ENCODE assay signal across 20 cellular contexts in the genomic region with DNA sequence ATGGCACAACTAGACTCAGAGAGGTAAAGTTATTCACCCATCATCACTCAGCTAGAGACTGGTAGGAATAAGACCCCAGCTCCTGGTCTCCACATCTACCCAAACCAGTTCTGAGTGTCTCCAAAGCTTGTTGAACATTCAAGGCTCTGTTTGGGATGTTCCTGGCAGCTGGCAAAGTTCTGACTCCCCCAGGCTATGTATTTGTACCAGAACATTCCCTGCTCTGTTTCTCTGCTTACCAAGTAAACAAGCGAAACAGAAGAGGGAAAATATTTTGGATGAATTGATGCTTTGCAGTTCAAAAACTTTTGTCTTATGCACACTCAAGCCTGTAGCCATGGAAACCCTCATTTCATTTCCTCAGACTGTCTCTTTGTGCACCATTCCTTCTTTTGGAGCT.
"Had no signal": no experiment of that assay in that cellular context is flagged by ENCODE, and none has a peak within 500 bp of the region (broad histone marks: within the 10 kb centered on the region; RNA-seq: fewer than 3 reads in every experiment).

No MANE protein-coding gene starts in this region.

- H3K36me3 Mint-ChIP-seq: brain, type B pancreatic cell had no signal

- H3K27me3 Mint-ChIP-seq: activated CD4-positive, alpha-beta memory T cell treated with anti-CD3 and anti-CD28 coated beads, Interleukin-2, amount 10 ng/mL, durations not matched to agents 7 days and 5 days; activated CD4-positive, alpha-beta T cell treated with anti-CD3 and anti-CD28 coated beads, Interleukin-2, amount 10 ng/mL, durations not matched to agents 24 days and 14 days; activated naive CD8-positive, alpha-beta T cell treated with anti-CD3 and anti-CD28 coated beads, Interleukin-2, amount 50 U/mL, for 24 hours; brain had no signal

- H3K9me3 ChIP-seq: gastrocnemius medialis, vagina had no signal

- H3K4me1 Mint-ChIP-seq: activated CD4-positive, alpha-beta memory T cell treated with anti-CD3 and anti-CD28 coated beads, Interleukin-2, amount 10 ng/mL, durations not matched to agents 7 days and 5 days; activated CD4-positive, alpha-beta T cell treated with anti-CD3 and anti-CD28 coated beads, Interleukin-2, amount 10 ng/mL, durations not matched to agents 24 days and 14 days; activated naive CD8-positive, alpha-beta T cell treated with anti-CD3 and anti-CD28 coated beads, Interleukin-2, amount 50 U/mL, for 24 hours; brain had no signal

- H3K9me3 Mint-ChIP-seq: activated CD4-positive, alpha-beta memory T cell treated with anti-CD3 and anti-CD28 coated beads, Interleukin-2, amount 10 ng/mL, durations not matched to agents 7 days and 5 days; type B pancreatic cell had no signal

- H3K27me3 ChIP-seq: gastrocnemius medialis, vagina had no signal

- H3K36me3 ChIP-seq: gastrocnemius medialis, spleen, vagina had no signal

- H3K4me3 Mint-ChIP-seq: activated CD4-positive, alpha-beta memory T cell treated with anti-CD3 and anti-CD28 coated beads, Interleukin-2, amount 10 ng/mL, durations not matched to agents 7 days and 5 days; activated CD4-positive, alpha-beta T cell treated with anti-CD3 and anti-CD28 coated beads, Interleukin-2, amount 10 ng/mL, durations not matched to agents 24 days and 14 days; activated naive CD8-positive, alpha-beta T cell treated with anti-CD3 and anti-CD28 coated beads, Interleukin-2, amount 50 U/mL, for 24 hours; brain; effector memory CD8-positive, alpha-beta T cell; naive B cell; type B pancreatic cell had no signal

- H3K27ac ChIP-seq: gastrocnemius medialis, spleen, vagina had no signal

- DNase-seq: activated CD4-positive, alpha-beta memory T cell treated with anti-CD3 and anti-CD28 coated beads, Interleukin-2, amount 10 ng/mL, durations not matched to agents 7 days and 5 days; activated effector memory CD4-positive, alpha-beta T cell treated with anti-CD3 and anti-CD28 coated beads, Interleukin-2, amount 50 U/mL, for 16 hours; activated naive CD4-positive, alpha-beta T cell treated with anti-CD3 and anti-CD28 coated beads, Interleukin-2, amount 50 U/mL, for 16 hours; activated naive CD8-positive, alpha-beta T cell treated with anti-CD3 and anti-CD28 coated beads, Interleukin-2, amount 50 U/mL, for 24 hours; aorta; central memory CD4-positive, alpha-beta T cell; effector memory CD8-positive, alpha-beta T cell; gastrocnemius medialis; left cardiac atrium; mesenchymal stem cell; naive B cell; retina; spleen; stimulated activated CD4-positive, alpha-beta T cell treated with anti-CD3 and anti-CD28 coated beads, Interleukin-4, amount 100 ng/mL, for 1 hour; stimulated activated naive CD4-positive, alpha-beta T cell; T-helper 2 cell had no signal

- H3K4me1 ChIP-seq: gastrocnemius medialis, spleen had no signal

- ATAC-seq: activated naive CD8-positive, alpha-beta T cell treated with anti-CD3 and anti-CD28 coated beads, Interleukin-2, amount 50 U/mL, for 24 hours; effector memory CD8-positive, alpha-beta T cell; left cardiac atrium had no signal

- H3K27ac Mint-ChIP-seq: activated CD4-positive, alpha-beta memory T cell treated with anti-CD3 and anti-CD28 coated beads, Interleukin-2, amount 10 ng/mL, durations not matched to agents 7 days and 5 days; activated CD4-positive, alpha-beta T cell treated with anti-CD3 and anti-CD28 coated beads, Interleukin-2, amount 10 ng/mL, durations not matched to agents 24 days and 14 days; activated naive CD8-positive, alpha-beta T cell treated with anti-CD3 and anti-CD28 coated beads, Interleukin-2, amount 50 U/mL, for 24 hours; brain; effector memory CD8-positive, alpha-beta T cell; naive B cell; type B pancreatic cell had no signal

- H3K4me3 ChIP-seq: gastrocnemius medialis, spleen, vagina had no signal
